Comparison of ENCODE assay signal across 8 cellular contexts in genomic region chr20:52313335-52313963, GRCh38.
DNase-seq lines count a peak whose midpoint lies in the region; ATAC-seq and TF ChIP-seq lines count a peak whose summit lies in the region.

No MANE protein-coding gene starts in this region.

- H3K27ac Mint-ChIP-seq in activated CD4-positive, alpha-beta T cell treated with anti-CD3 and anti-CD28 coated beads, Interleukin-2, amount 10 ng/mL, durations not matched to agents 24 days and 14 days, result no peak overlapping the region
- H3K27ac Mint-ChIP-seq in CD14-positive monocyte, result no peak overlapping the region

- H3K27me3 ChIP-seq in adrenal gland, result no peaks in the 10 kb centered on the region

- 17 to 22% (median 18%) methylated on average over 16 of the region's 16 CpGs for WGBS in adrenal gland, 4 donors

- intact Hi-C loops in adrenal gland (cut with DNase I), result loop anchor here in 1 of 2 donors (10.0 kb wide), 2 partner anchors 901 to 1231 kb away; no protein-coding TSS in a partner anchor
- intact Hi-C loops in activated CD4-positive, alpha-beta T cell treated with anti-CD3 and anti-CD28 coated beads, Interleukin-2, amount 10 ng/mL, durations not matched to agents 24 days and 14 days (cut with micrococcal nuclease), result loop anchor here (5.0 to 10.0 kb wide), 2 partner anchors 1234 to 1621 kb away; no protein-coding TSS in a partner anchor
- intact Hi-C loops in CD14-positive monocyte (cut with micrococcal nuclease), result loop anchor here (2.0 to 5.0 kb wide), 2 partner anchors 904 to 905 kb away; no protein-coding TSS in a partner anchor

- no peaks in the 10 kb centered on the region for H3K4me1 Mint-ChIP-seq in activated CD4-positive, alpha-beta T cell treated with anti-CD3 and anti-CD28 coated beads, Interleukin-2, amount 10 ng/mL, durations not matched to agents 24 days and 14 days
- no peaks in the 10 kb centered on the region for H3K4me1 Mint-ChIP-seq in CD14-positive monocyte

- H3K27ac ChIP-seq in adrenal gland, result no peak overlapping the region

- no peaks in the 10 kb centered on the region for H3K27me3 Mint-ChIP-seq in activated CD4-positive, alpha-beta T cell treated with anti-CD3 and anti-CD28 coated beads, Interleukin-2, amount 10 ng/mL, durations not matched to agents 24 days and 14 days
- H3K27me3 Mint-ChIP-seq in CD14-positive monocyte (ENCODE audit: low read depth in 3 of 3), result peaks cover 8 to 25% (median 14%) of the 10 kb centered on the region in 3 donors

- no peaks in the 10 kb centered on the region for H3K36me3 ChIP-seq in adrenal gland (replicated peaks in 1 of 2)

- TF ChIP-seq CTCF in adrenal gland (IDR thresholded peaks at IDR 0.05) (peak; percentile 8 to 62 (median 39)), CD14-positive monocyte (IDR thresholded peaks at IDR 0.05) (no peak)

- peaks cover 0 to 4% of the 10 kb centered on the region in 2 donors for H3K4me1 ChIP-seq in adrenal gland (replicated peaks in 1 of 2)

- no peak for ATAC-seq in GM21737 (IDR thresholded peaks at IDR 0.05; ENCODE audit: unreplicated experiment)

- no peak overlapping the region for H3K4me3 Mint-ChIP-seq in activated CD4-positive, alpha-beta T cell treated with anti-CD3 and anti-CD28 coated beads, Interleukin-2, amount 10 ng/mL, durations not matched to agents 24 days and 14 days
- peak overlapping the region in 1 of 2 donors; percentile 40 for H3K4me3 Mint-ChIP-seq in CD14-positive monocyte

- no peaks in the 10 kb centered on the region for H3K9me3 Mint-ChIP-seq in activated CD4-positive, alpha-beta T cell treated with anti-CD3 and anti-CD28 coated beads, Interleukin-2, amount 10 ng/mL, durations not matched to agents 24 days and 14 days
- peaks cover 0 to 2% (median 0%) of the 10 kb centered on the region in 7 donors for H3K9me3 Mint-ChIP-seq in CD14-positive monocyte

- H3K9me3 ChIP-seq in adrenal gland (replicated peaks in 1 of 3), result no peaks in the 10 kb centered on the region

- TF ChIP-seq POLR2A in adrenal gland (IDR thresholded peaks at IDR 0.05), result no peak

- H3K4me3 ChIP-seq in adrenal gland, result no peak overlapping the region

- no peaks in the 10 kb centered on the region for H3K36me3 Mint-ChIP-seq in activated CD4-positive, alpha-beta T cell treated with anti-CD3 and anti-CD28 coated beads, Interleukin-2, amount 10 ng/mL, durations not matched to agents 24 days and 14 days (ENCODE audit: low read depth)
- H3K36me3 Mint-ChIP-seq in CD14-positive monocyte, result no peaks in the 10 kb centered on the region

- DNase-seq in COR-L47 (lab: John Stamatoyannopoulos, UW) (peak; percentile 12), NCI-H1417 (lab: John Stamatoyannopoulos, UW) (peak; percentile 49 to 85 (median 58)), adrenal gland (peak; percentile 29 to 60 (median 42)), left kidney (ENCODE audit: low read depth, low spot score) (peak; percentile 83), CD14-positive monocyte (ENCODE audit: low spot score) (no peak), NCI-H1436 treated with DMSO at 0.1 percent for 48 hours (lab: John Stamatoyannopoulos, UW) (no peak)
- no peak for DNase-seq in activated CD4-positive, alpha-beta T cell treated with anti-CD3 and anti-CD28 coated beads, Interleukin-2, amount 10 ng/mL, durations not matched to agents 24 days and 14 days

Comparison
In these comparisons a context has a peak if more than half of its experiments do, and no peak if none do; other contexts are left out.
1. DNase-seq: peak in COR-L47 (single experiment), NCI-H1417 (3 of 3), adrenal gland (7 of 7) and left kidney (single experiment); none in activated CD4-positive, alpha-beta T cell treated with anti-CD3 and anti-CD28 coated beads, Interleukin-2, amount 10 ng/mL, durations not matched to agents 24 days and 14 days (single experiment), CD14-positive monocyte (single experiment) and NCI-H1436 treated with DMSO at 0.1 percent for 48 hours (single experiment).